27 cellular contexts compared by ENCODE assay signal in the genomic region with DNA sequence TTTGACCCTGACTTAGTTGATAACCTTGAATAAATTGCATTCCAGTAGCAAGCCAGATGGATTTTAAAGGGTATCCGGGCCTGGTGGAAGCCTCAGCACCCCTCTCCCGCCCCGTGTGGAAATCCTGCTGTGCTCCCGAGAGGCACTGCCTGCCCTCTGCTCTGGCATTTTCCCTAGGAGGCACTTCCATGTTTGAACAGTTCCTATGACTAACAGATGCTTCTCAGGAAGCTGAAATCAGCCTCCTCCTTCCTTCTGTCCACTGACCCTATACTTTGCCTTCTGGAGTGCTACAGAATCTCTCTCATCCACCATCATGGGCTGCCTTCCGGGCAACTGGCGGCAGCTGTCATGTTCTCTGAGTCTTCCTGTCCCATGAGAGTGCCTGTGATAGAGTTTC.
"Had no signal": no experiment of that assay in that cellular context is flagged by ENCODE, and none has a peak within 500 bp of the region (broad histone marks: within the 10 kb centered on the region; RNA-seq: fewer than 3 reads in every experiment).

No MANE protein-coding gene starts in this region.

- H3K9me3 ChIP-seq: gastrocnemius medialis, ovary, thoracic aorta, uterus had no signal

- ATAC-seq: activated CD8-positive, alpha-beta T cell treated with anti-CD3 and anti-CD28 coated beads for 36 hours; activated T-cell treated with anti-CD3 and anti-CD28 coated beads, Interleukin-2, amount 50 U/mL, for 4 hours; activated T-helper 17 cell treated with anti-CD3 and anti-CD28 coated beads, Interleukin-2, amount 50 U/mL, for 72 hours; effector memory CD8-positive, alpha-beta T cell; gastrocnemius medialis; left cardiac atrium; left ventricle myocardium superior; sciatic nerve; stimulated activated effector memory CD8-positive, alpha-beta T cell treated with anti-CD3 and anti-CD28 coated beads, Interleukin-12 subunit alpha, Interleukin-12 subunit beta, amount 100 ng/mL, for 72 hours; WTC11 had no signal

- H3K4me1 ChIP-seq: gastrocnemius medialis, uterus had no signal

- H3K4me3 ChIP-seq: gastrocnemius medialis, ovary, skin epidermis, thoracic aorta, uterus had no signal

- H3K27me3 ChIP-seq: gastrocnemius medialis, ovary, uterus had no signal

- FAIRE-seq: keratinocyte had no signal

- DNase-seq: activated CD4-positive, alpha-beta T cell treated with anti-CD3 and anti-CD28 coated beads for 1 hour; activated CD4-positive, alpha-beta T cell treated with anti-CD3 and anti-CD28 coated beads, Interleukin-2, amount 10 ng/mL, durations not matched to agents 7 days and 5 days; activated CD8-positive, alpha-beta T cell treated with anti-CD3 and anti-CD28 coated beads for 36 hours; activated gamma-delta T cell treated with Interleukin-2 at 50 U/mL for 16 hours; activated naive CD4-positive, alpha-beta T cell treated with anti-CD3 and anti-CD28 coated beads, Interleukin-2, amount 50 U/mL, for 16 hours; activated T-cell treated with anti-CD3 and anti-CD28 coated beads, Interleukin-2, amount 50 U/mL, for 4 hours; amniotic stem cell; caudate nucleus; cortex of kidney; effector memory CD8-positive, alpha-beta T cell; erythroblast; gastrocnemius medialis; hippocampal formation; left cardiac atrium; left ventricle myocardium superior; ovary; retina; stimulated activated CD4-positive, alpha-beta T cell treated with anti-CD3 and anti-CD28 coated beads, Interleukin-4, amount 100 ng/mL, for 24 hours; trophoblast cell; uterus had no signal

- H3K27ac ChIP-seq: gastrocnemius medialis, ovary, skin epidermis, thoracic aorta, uterus had no signal

- H3K36me3 ChIP-seq: gastrocnemius medialis, ovary, thoracic aorta, uterus had no signal
